Comparison of ENCODE assay signal across 13 cellular contexts in the genomic region with DNA sequence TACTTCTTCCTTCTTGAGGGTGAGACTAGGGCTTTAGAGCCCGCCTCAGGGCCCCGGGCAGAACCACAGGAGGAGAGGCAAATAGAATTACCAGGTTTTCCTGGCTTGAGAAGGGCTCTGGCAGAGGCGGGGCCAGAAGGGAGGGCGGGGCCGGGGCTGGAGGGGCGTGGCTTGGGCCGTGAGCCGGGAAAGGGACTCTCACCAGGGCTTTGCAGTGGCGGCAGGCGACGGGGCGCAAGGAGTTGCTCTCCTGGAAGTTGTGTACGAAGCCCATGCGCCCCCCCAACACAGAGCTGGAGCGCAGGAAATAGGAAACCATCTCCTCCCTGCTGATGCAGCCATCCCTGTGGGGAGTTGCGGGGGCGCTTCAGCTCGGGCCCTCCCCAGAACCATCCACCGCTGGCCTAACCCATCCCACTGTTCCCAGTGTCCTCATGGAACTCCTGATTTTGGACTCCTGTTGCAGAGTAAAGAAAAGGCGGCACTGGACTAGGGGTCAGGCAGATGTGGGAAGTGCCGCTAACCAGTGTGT. TPM values are rescaled to one million over a fixed set of nuclear protein-coding genes. Genes with fewer than 3 reads are reported as not detected.
DNase-seq lines count a peak whose midpoint lies in the region; ATAC-seq and TF ChIP-seq lines count a peak whose summit lies in the region.
"Had no signal": no experiment of that assay in that cellular context is flagged by ENCODE, and none has a peak within 500 bp of the region (broad histone marks: within the 10 kb centered on the region; RNA-seq: fewer than 3 reads in every experiment).

No MANE protein-coding gene starts in this region.

- no peak overlapping the region for H3K27ac ChIP-seq in SK-N-SH (ENCODE audit: low read depth in 2 of 2, low read length in 1 of 2)

- TF ChIP-seq EP300 in SK-N-SH (IDR thresholded peaks at IDR 0.05; ENCODE audit: borderline replicate concordance in 1 of 2, low read depth in 1 of 2, low read length in 1 of 2), result no peak

- no peak overlapping the region for H3K27ac Mint-ChIP-seq in type B pancreatic cell
- H3K27ac Mint-ChIP-seq: stimulated activated effector memory CD8-positive, alpha-beta T cell treated with anti-CD3 and anti-CD28 coated beads, Interleukin-12 subunit alpha, Interleukin-12 subunit beta, amount 100 ng/mL, for 72 hours had no signal

- peaks cover 0 to 6% of the 10 kb centered on the region in 2 experiments; a peak in 1 of 4 replicates for H3K4me1 ChIP-seq in SK-N-SH (ENCODE audit: control insufficient read depth in 1 of 2, insufficient read depth in 2 of 2, low read depth in 1 of 2, low read length in 1 of 2)
- H3K4me1 ChIP-seq in iPS-15b (ENCODE audit: control insufficient read depth, insufficient read depth, low read length), result peaks cover 11% of the 10 kb centered on the region

- H3K36me3 ChIP-seq in SK-N-SH (replicated peaks in 1 of 2; ENCODE audit: control insufficient read depth in 1 of 2, insufficient read depth in 2 of 2, low read length in 1 of 2) (no peaks in the 10 kb centered on the region), iPS-15b (ENCODE audit: control insufficient read depth, insufficient read depth, low read length) (peaks cover 4% of the 10 kb centered on the region)

- H3K9me3 Mint-ChIP-seq in type B pancreatic cell, result no peaks in the 10 kb centered on the region
- H3K9me3 Mint-ChIP-seq: activated naive CD4-positive, alpha-beta T cell treated with anti-CD3 and anti-CD28 coated beads, Interleukin-2, amount 50 U/mL, for 72 hours; stimulated activated effector memory CD8-positive, alpha-beta T cell treated with anti-CD3 and anti-CD28 coated beads, Interleukin-12 subunit alpha, Interleukin-12 subunit beta, amount 100 ng/mL, for 72 hours had no signal

- no peaks in the 10 kb centered on the region for H3K9me3 ChIP-seq in SK-N-SH
- no peaks in the 10 kb centered on the region for H3K9me3 ChIP-seq in iPS-15b (ENCODE audit: control insufficient read depth, insufficient read depth, low read length)

- H3K27me3 Mint-ChIP-seq in type B pancreatic cell, result peaks cover 40% of the 10 kb centered on the region

- 61% methylated on average over 14 of the region's 21 CpGs for WGBS in SK-N-SH (ENCODE audit: low lambda C conversion rate)

- no peak for ATAC-seq in GM19463 (IDR thresholded peaks at IDR 0.05; ENCODE audit: unreplicated experiment)
- ATAC-seq: stimulated activated effector memory CD8-positive, alpha-beta T cell treated with anti-CD3 and anti-CD28 coated beads, Interleukin-12 subunit alpha, Interleukin-12 subunit beta, amount 100 ng/mL, for 72 hours had no signal

- no peaks in the 10 kb centered on the region for H3F3A ChIP-seq in SK-N-SH (replicated peaks; ENCODE audit: insufficient read depth)

- no peak for TF ChIP-seq CTCF in SK-N-SH (IDR thresholded peaks at IDR 0.05)
- TF ChIP-seq CTCF in type B pancreatic cell (conservative IDR thresholded peaks at IDR 0.05), result no peak

- no peak overlapping the region for H2AFZ ChIP-seq in SK-N-SH (ENCODE audit: low read depth)

- peaks cover 12% of the 10 kb centered on the region for H3K4me1 Mint-ChIP-seq in type B pancreatic cell (ENCODE audit: unreplicated experiment)

- H3K36me3 Mint-ChIP-seq in type B pancreatic cell, result no peaks in the 10 kb centered on the region
- H3K36me3 Mint-ChIP-seq: activated naive CD4-positive, alpha-beta T cell treated with anti-CD3 and anti-CD28 coated beads, Interleukin-2, amount 50 U/mL, for 72 hours had no signal

- H3K4me3 Mint-ChIP-seq in type B pancreatic cell, result no peak overlapping the region
- H3K4me3 Mint-ChIP-seq: stimulated activated effector memory CD8-positive, alpha-beta T cell treated with anti-CD3 and anti-CD28 coated beads, Interleukin-12 subunit alpha, Interleukin-12 subunit beta, amount 100 ng/mL, for 72 hours had no signal

- H3K79me2 ChIP-seq in SK-N-SH (ENCODE audit: insufficient read depth), result no peaks in the 10 kb centered on the region

- POLR2A ChIA-PET in SK-N-SH (lab: Yijun Ruan, JAX), result no interaction called here

- H3K9me2 ChIP-seq in SK-N-SH, result no peaks in the 10 kb centered on the region

- no peak for TF ChIP-seq RAD21 in SK-N-SH (IDR thresholded peaks at IDR 0.05; ENCODE audit: low read length)

- H3K9ac ChIP-seq in SK-N-SH (no peak overlapping the region), iPS-15b (ENCODE audit: low read depth, low read length) (no peak overlapping the region)

- H3K27me3 ChIP-seq in SK-N-SH (ENCODE audit: insufficient read depth) (no peaks in the 10 kb centered on the region), iPS-15b (ENCODE audit: control insufficient read depth, insufficient read depth, low read length) (no peaks in the 10 kb centered on the region)

- DNase-seq in stimulated activated CD4-positive, alpha-beta T cell treated with anti-CD3 and anti-CD28 coated beads, Interleukin-12 subunit alpha, Interleukin-12 subunit beta, amount 100 ng/mL, for 4 hours, result peak; percentile 30
- no peak for DNase-seq in stimulated activated CD4-positive, alpha-beta T cell treated with anti-CD3 and anti-CD28 coated beads, Interleukin-4, amount 100 ng/mL, for 24 hours
- DNase-seq in SK-N-SH, result peak; percentile 87
- peak; percentile 71 for DNase-seq in type B pancreatic cell (ENCODE audit: extremely low spot score, unreplicated experiment)
- DNase-seq in COR-L47 (lab: John Stamatoyannopoulos, UW), result no peak
- DNase-seq in HT-29 (ENCODE audit: low spot score), result no peak
- DNase-seq: T-helper 2 cell had no signal

- no peak overlapping the region for H3K4me3 ChIP-seq in SK-N-SH (ENCODE audit: low read depth in 2 of 2, low read length in 1 of 2)
- peak overlapping the region; percentile 33 for H3K4me3 ChIP-seq in iPS-15b (ENCODE audit: low read depth, low read length)

- no peaks in the 10 kb centered on the region for H4K20me1 ChIP-seq in SK-N-SH (ENCODE audit: insufficient read depth)

- CTCF ChIA-PET in SK-N-SH (lab: Yijun Ruan, JAX), result interaction anchor here (2.4 kb wide), 1 partner anchor 13 kb away, joined by 16 read pairs; a partner anchor contains a TSS

- H3K4me2 ChIP-seq in SK-N-SH, result no peak overlapping the region

TF ChIP-seq in SK-N-SH, 30 proteins besides CTCF, POLR2A, EP300 and RAD21:
- TF ChIP-seq CHD2 (IDR thresholded peaks at IDR 0.05; ENCODE audit: low read length, partially characterized antibody) (no peak), YY1 (IDR thresholded peaks at IDR 0.05; ENCODE audit: low read depth) (no peak), MEF2A (IDR thresholded peaks at IDR 0.05; ENCODE audit: borderline replicate concordance, low read depth) (no peak), GATA2 (CRISPR knock-in tag; IDR thresholded peaks at IDR 0.05) (no peak)

RNA-seq across cellular contexts. Expression of a gene that starts 6.9 kb away (rescaled TPM):
- 0.15 TPM in 2 replicates for polyA plus RNA-seq in SK-N-SH (2012; rRNA removed)
- polyA plus RNA-seq in SK-N-SH (2012; cell fraction: cytosol; rRNA removed), result 0.09 and 1.4 TPM in 2 replicates
- polyA plus RNA-seq in SK-N-SH (2012; cell fraction: nucleus; rRNA removed), result 0.06 and 0.54 TPM in 2 replicates
- total RNA-seq in type B pancreatic cell (ENCODE audit: low replicate concordance), result 12.7 and 22.1 TPM in 2 replicates
- not detected in 2 replicates for total RNA-seq in HT-29 (2014; rRNA removed; shearing (Covaris generic))
- total RNA-seq: endothelial cell of umbilical vein, lung microvascular endothelial cell had no signal
- polyA plus RNA-seq: endothelial cell of umbilical vein had no signal

RNA-seq across cellular contexts. Expression of a gene that starts 14.0 kb away (rescaled TPM):
- 1.6 and 2.2 TPM in 2 replicates for polyA plus RNA-seq in SK-N-SH (2012; rRNA removed)
- 0.50 and 0.92 TPM in 2 replicates for polyA plus RNA-seq in SK-N-SH (2012; cell fraction: cytosol; rRNA removed)
- polyA plus RNA-seq in SK-N-SH (2012; cell fraction: nucleus; rRNA removed), result 10.3 and 12.9 TPM in 2 replicates
- 3.0 and 11.7 TPM in 2 replicates for total RNA-seq in type B pancreatic cell (ENCODE audit: low replicate concordance)
- total RNA-seq in HT-29 (2014; rRNA removed; shearing (Covaris generic)), result not detected in 2 replicates

RNA-seq across cellular contexts. Expression of a gene that starts 29.9 kb away (rescaled TPM):
- polyA plus RNA-seq in SK-N-SH (2012; rRNA removed), result 0.08 TPM in 2 replicates
- 0.03 and 0.05 TPM in 2 replicates for polyA plus RNA-seq in SK-N-SH (2012; cell fraction: cytosol; rRNA removed)
- polyA plus RNA-seq in SK-N-SH (2012; cell fraction: nucleus; rRNA removed), result 0.21 and 0.23 TPM in 2 replicates
- total RNA-seq in type B pancreatic cell (ENCODE audit: low replicate concordance), result 2.0 and 239 TPM in 2 replicates
- 0.16 and 0.23 TPM in 2 replicates for total RNA-seq in HT-29 (2014; rRNA removed; shearing (Covaris generic))

RNA-seq across cellular contexts. Expression of a gene that starts 48.4 kb away (rescaled TPM):
- polyA plus RNA-seq in SK-N-SH (2012; rRNA removed), result 59.4 and 66.3 TPM in 2 replicates
- polyA plus RNA-seq in SK-N-SH (2012; cell fraction: cytosol; rRNA removed), result 60.8 and 62.6 TPM in 2 replicates
- 316 TPM in 2 replicates for polyA plus RNA-seq in SK-N-SH (2012; cell fraction: nucleus; rRNA removed)
- total RNA-seq in type B pancreatic cell (ENCODE audit: low replicate concordance), result 315 and 450 TPM in 2 replicates
- 193 and 251 TPM in 2 replicates for total RNA-seq in HT-29 (2014; rRNA removed; shearing (Covaris generic))

Comparison
In these comparisons a context has a peak if more than half of its experiments do, and no peak if none do; other contexts are left out.
1. DNase-seq: peak in stimulated activated CD4-positive, alpha-beta T cell treated with anti-CD3 and anti-CD28 coated beads, Interleukin-12 subunit alpha, Interleukin-12 subunit beta, amount 100 ng/mL, for 4 hours (single experiment), SK-N-SH (single experiment) and type B pancreatic cell (single experiment); none in stimulated activated CD4-positive, alpha-beta T cell treated with anti-CD3 and anti-CD28 coated beads, Interleukin-4, amount 100 ng/mL, for 24 hours (single experiment), COR-L47 (single experiment) and HT-29 (single experiment).
2. RNA of a gene that starts 6.9 kb away (total RNA-seq): 12.7 to 22.1 TPM in type B pancreatic cell; not detected in HT-29; every median in the first group is over 10 times any median in the second.